In the genomic region with DNA sequence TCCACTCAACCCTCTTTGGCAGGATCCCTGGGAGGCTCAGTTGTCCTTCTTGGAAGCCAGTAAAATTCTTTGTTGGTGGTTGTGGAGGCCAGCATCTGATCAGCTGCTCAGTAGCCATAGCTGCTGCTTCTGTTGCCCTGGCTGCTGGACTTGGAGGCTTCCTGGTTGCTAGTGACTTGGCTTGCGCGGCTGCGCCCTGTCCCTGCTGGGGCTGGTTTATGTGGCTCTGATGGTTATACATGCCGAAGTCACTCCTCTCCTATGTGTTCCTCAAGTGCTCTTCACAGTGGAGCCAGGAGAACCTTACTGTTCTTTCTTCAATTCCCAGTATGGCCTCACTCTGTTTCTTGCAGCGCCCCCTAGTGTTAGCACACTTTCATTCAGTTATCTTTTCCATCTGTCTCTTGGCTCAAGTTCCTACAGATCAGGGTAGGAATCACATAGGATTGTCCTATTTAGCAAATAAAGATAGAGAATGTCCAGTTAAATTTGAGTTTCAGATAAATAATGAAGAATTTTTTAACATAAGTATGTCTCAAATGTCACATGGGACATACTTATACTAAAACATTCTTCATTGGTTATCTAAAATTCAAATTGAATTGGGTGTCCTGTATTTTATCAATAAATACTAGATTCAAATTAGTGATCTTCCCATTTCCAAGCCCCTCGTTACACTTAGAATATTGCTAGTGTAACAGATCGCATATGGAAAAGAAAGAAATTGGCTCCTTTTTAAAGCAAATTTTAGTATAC, we compare ENCODE assay signal across 8 cellular contexts.
A peak's percentile ranks its signal among the peaks of the same experiment; 100 is the strongest.
DNase-seq lines count a peak whose midpoint lies in the region; ATAC-seq lines count a peak whose summit lies in the region.

No MANE protein-coding gene starts in this region.

- no peaks in the 10 kb centered on the region for H3K36me3 Mint-ChIP-seq in activated T-helper 1 cell treated with anti-CD3 and anti-CD28 coated beads, Interleukin-12 subunit alpha, Interleukin-12 subunit beta, Interleukin-2, Interleukin-4 antibody, amounts not matched to agents 30 ng/mL and 10 ng/mL and 1 ng/mL, durations not matched to agents 14 hours and 24 hours and 36 hours (ENCODE audit: low read depth)

- H3K4me1 Mint-ChIP-seq in activated T-helper 1 cell treated with anti-CD3 and anti-CD28 coated beads, Interleukin-12 subunit alpha, Interleukin-12 subunit beta, Interleukin-2, Interleukin-4 antibody, amounts not matched to agents 30 ng/mL and 10 ng/mL and 1 ng/mL, durations not matched to agents 14 hours and 24 hours and 36 hours (ENCODE audit: low read depth) = no peaks in the 10 kb centered on the region

- intact Hi-C loops in activated T-helper 1 cell treated with anti-CD3 and anti-CD28 coated beads, Interleukin-12 subunit alpha, Interleukin-12 subunit beta, Interleukin-2, Interleukin-4 antibody, amounts not matched to agents 30 ng/mL and 10 ng/mL and 1 ng/mL, durations not matched to agents 14 hours and 24 hours and 36 hours (cut with micrococcal nuclease) = loop anchor here (1.0 kb wide), 2 partner anchors 182 to 191 kb away; no protein-coding TSS in a partner anchor
- intact Hi-C loops in left ventricle myocardium superior (cut with micrococcal nuclease) = no loop called here

- DNase-seq in SIG-M5 treated with dmso at 0.1 percent for 504 hours (lab: John Stamatoyannopoulos, UW; ENCODE audit: unreplicated experiment) = peak; percentile 54
- DNase-seq in SIG-M5 (lab: John Stamatoyannopoulos, UW) = no peak
- peak; percentile 73 for DNase-seq in NCI-H82 (lab: John Stamatoyannopoulos, UW)
- DNase-seq in activated T-helper 1 cell treated with anti-CD3 and anti-CD28 coated beads, Interleukin-12 subunit alpha, Interleukin-12 subunit beta, Interleukin-2, Interleukin-4 antibody, amounts not matched to agents 30 ng/mL and 10 ng/mL and 1 ng/mL, durations not matched to agents 14 hours and 24 hours and 36 hours (ENCODE audit: low spot score) = peak; percentile 1
- peak; percentile 28 for DNase-seq in left ventricle myocardium superior
- peak; percentile 15 for DNase-seq in stimulated activated CD4-positive, alpha-beta T cell treated with anti-CD3 and anti-CD28 coated beads, Interleukin-1b, Interleukin-23, amount 100 ng/mL, for 48 hours
- no peak for DNase-seq in mesenteric fat pad (ENCODE audit: low spot score)

- H3K9me3 Mint-ChIP-seq in activated T-helper 1 cell treated with anti-CD3 and anti-CD28 coated beads, Interleukin-12 subunit alpha, Interleukin-12 subunit beta, Interleukin-2, Interleukin-4 antibody, amounts not matched to agents 30 ng/mL and 10 ng/mL and 1 ng/mL, durations not matched to agents 14 hours and 24 hours and 36 hours = no peaks in the 10 kb centered on the region

- H3K27me3 Mint-ChIP-seq in activated T-helper 1 cell treated with anti-CD3 and anti-CD28 coated beads, Interleukin-12 subunit alpha, Interleukin-12 subunit beta, Interleukin-2, Interleukin-4 antibody, amounts not matched to agents 30 ng/mL and 10 ng/mL and 1 ng/mL, durations not matched to agents 14 hours and 24 hours and 36 hours (ENCODE audit: insufficient read depth) = peaks cover 15% of the 10 kb centered on the region

- ATAC-seq in HG02852 (IDR thresholded peaks at IDR 0.05; ENCODE audit: unreplicated experiment) = peak; percentile 72
- peak; percentile 27 for ATAC-seq in left ventricle myocardium superior

- no peak overlapping the region for H3K4me3 Mint-ChIP-seq in activated T-helper 1 cell treated with anti-CD3 and anti-CD28 coated beads, Interleukin-12 subunit alpha, Interleukin-12 subunit beta, Interleukin-2, Interleukin-4 antibody, amounts not matched to agents 30 ng/mL and 10 ng/mL and 1 ng/mL, durations not matched to agents 14 hours and 24 hours and 36 hours

- H3K27ac Mint-ChIP-seq in activated T-helper 1 cell treated with anti-CD3 and anti-CD28 coated beads, Interleukin-12 subunit alpha, Interleukin-12 subunit beta, Interleukin-2, Interleukin-4 antibody, amounts not matched to agents 30 ng/mL and 10 ng/mL and 1 ng/mL, durations not matched to agents 14 hours and 24 hours and 36 hours = no peak overlapping the region

Comparison
In these comparisons a context has a peak if more than half of its experiments do, and no peak if none do; other contexts are left out.
1. DNase-seq: peak in SIG-M5 treated with dmso at 0.1 percent for 504 hours (single experiment), NCI-H82 (single experiment), activated T-helper 1 cell treated with anti-CD3 and anti-CD28 coated beads, Interleukin-12 subunit alpha, Interleukin-12 subunit beta, Interleukin-2, Interleukin-4 antibody, amounts not matched to agents 30 ng/mL and 10 ng/mL and 1 ng/mL, durations not matched to agents 14 hours and 24 hours and 36 hours (single experiment), left ventricle myocardium superior (single experiment) and stimulated activated CD4-positive, alpha-beta T cell treated with anti-CD3 and anti-CD28 coated beads, Interleukin-1b, Interleukin-23, amount 100 ng/mL, for 48 hours (single experiment); none in SIG-M5 (single experiment) and mesenteric fat pad (single experiment).